In the genomic region with DNA sequence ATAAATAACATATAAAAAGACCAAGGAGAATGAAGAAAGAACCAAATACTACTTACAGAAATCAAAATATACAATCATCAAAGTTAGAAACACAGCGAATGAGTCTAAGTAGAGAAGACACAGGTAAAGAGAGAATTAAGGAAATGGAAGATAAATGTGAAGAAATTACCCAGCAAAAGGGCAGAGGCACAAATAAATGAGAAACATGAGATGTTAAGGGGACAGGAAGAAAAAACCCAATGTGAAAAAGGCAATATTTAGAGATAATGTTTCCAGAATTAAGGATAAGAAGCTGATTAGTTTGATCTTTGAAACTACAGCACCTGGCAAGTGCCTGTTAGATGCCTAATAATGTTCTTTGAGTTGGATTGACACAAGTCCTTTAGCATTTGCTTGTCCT, we compare ENCODE assay signal across 19 cellular contexts. TPM values are rescaled to one million over a fixed set of nuclear protein-coding genes. Genes with fewer than 3 reads are reported as not detected.
DNase-seq lines count a peak whose midpoint lies in the region; ATAC-seq, FAIRE-seq and TF ChIP-seq lines count a peak whose summit lies in the region.
"Had no signal": no experiment of that assay in that cellular context is flagged by ENCODE, and none has a peak within 500 bp of the region (broad histone marks: within the 10 kb centered on the region; RNA-seq: fewer than 3 reads in every experiment).

No MANE protein-coding gene starts in this region.

- in situ Hi-C loops in HepG2 (cut with HindIII; ENCODE audit: extremely low pct_ligation_motif_present, low pct_unique_long_range_greater_than_20kb) = no loop called here
- in situ Hi-C loops in GM12878 (cut with MboI) = no loop called here

- DNase-seq in HepG2 (ENCODE audit: low spot score) (no peak), right lobe of liver (no peak), OCI-M1 (lab: John Stamatoyannopoulos, UW) (peak; percentile 12), GM12878 (ENCODE audit: low read depth, low spot score) (no peak), endothelial cell (ENCODE audit: low spot score) (no peak), NK-92 (lab: John Stamatoyannopoulos, UW; ENCODE audit: unreplicated experiment) (no peak), mucosa of gallbladder (ENCODE audit: low spot score) (no peak)
- DNase-seq: ACHN; BE2C; C1 segment of cervical spinal cord; CD4-positive, CD25-positive, alpha-beta regulatory T cell; CD8-positive, alpha-beta memory T cell; COR-L47; GDM1; GOT3; H9; KBM-7 had no signal

- no peaks in the 10 kb centered on the region for H3K4me1 ChIP-seq in HepG2 (ENCODE audit: insufficient read depth, low read length)
- H3K4me1 ChIP-seq in right lobe of liver = no peaks in the 10 kb centered on the region
- no peaks in the 10 kb centered on the region for H3K4me1 ChIP-seq in GM12878 (ENCODE audit: control insufficient read depth, insufficient read depth, low read length)
- H3K4me1 ChIP-seq: BE2C had no signal

- CTCF ChIA-PET in HepG2 (lab: Yijun Ruan, JAX; ENCODE audit: low intra/inter-chr PET ratio, low total read pairs) = no interaction called here
- CTCF ChIA-PET in GM12878 (lab: Yijun Ruan, JAX) = no interaction called here

- H3K4me2 ChIP-seq in HepG2 (ENCODE audit: low read depth, low read length) = no peak overlapping the region
- H3K4me2 ChIP-seq in GM12878 (ENCODE audit: control insufficient read depth, insufficient read depth) = no peak overlapping the region

- ATAC-seq in HepG2 (no peak), right lobe of liver (no peak), GM12878 (no peak), GM18909 (IDR thresholded peaks at IDR 0.05; ENCODE audit: poor library complexity, unreplicated experiment) (no peak)

- no peaks in the 10 kb centered on the region for H3K36me3 ChIP-seq in HepG2 (replicated peaks in 1 of 2; ENCODE audit: control insufficient read depth in 1 of 2, insufficient read depth in 2 of 2, low read length in 2 of 2)
- no peaks in the 10 kb centered on the region for H3K36me3 ChIP-seq in right lobe of liver
- H3K36me3 ChIP-seq in GM12878 (ENCODE audit: control insufficient read depth in 2 of 2, insufficient read depth in 2 of 2, low read length in 1 of 2) = no peaks in the 10 kb centered on the region
- H3K36me3 ChIP-seq: BE2C had no signal

- no peak for FAIRE-seq in HepG2 (lab: Jason Lieb, UNC)
- no peak for FAIRE-seq in GM12878 (lab: Jason Lieb, UNC)
- FAIRE-seq: D721Med had no signal

- RAD21 ChIA-PET in GM12878 (lab: Charles Lee; ENCODE audit: unreplicated experiment) = no interaction called here

- H3K9me3 ChIP-seq in HepG2 (ENCODE audit: low read length) (peaks cover 13% of the 10 kb centered on the region), right lobe of liver (peaks cover 0 to 3% (median 0%) of the 10 kb centered on the region in 4 donors), GM12878 (replicated peaks; ENCODE audit: control insufficient read depth, insufficient read depth, low read length) (no peaks in the 10 kb centered on the region; the same call in 2 of the 3 replicates)
- H3K9me3 ChIP-seq: BE2C had no signal

- POLR2A ChIA-PET in HepG2 (lab: Yijun Ruan, JAX) = no interaction called here
- POLR2A ChIA-PET in GM12878 (lab: Charles Lee) = no interaction called here

- peaks cover 13% of the 10 kb centered on the region for H3K9me3 Mint-ChIP-seq in endothelial cell (ENCODE audit: unreplicated experiment)

- H4K20me1 ChIP-seq in HepG2 (ENCODE audit: insufficient read depth, low read length) (no peaks in the 10 kb centered on the region), GM12878 (ENCODE audit: control insufficient read depth, insufficient read depth) (no peaks in the 10 kb centered on the region)

- H3K79me2 ChIP-seq in HepG2 (ENCODE audit: insufficient read depth, low read length) = no peaks in the 10 kb centered on the region
- H3K79me2 ChIP-seq in GM12878 (ENCODE audit: control insufficient read depth, insufficient read depth, low read length) = no peaks in the 10 kb centered on the region

- intact Hi-C loops in HepG2 (cut with micrococcal nuclease; ENCODE audit: unreplicated experiment) = no loop called here
- intact Hi-C loops in right lobe of liver (cut with DNase I) = no loop called here
- intact Hi-C loops in GM12878 (cut with micrococcal nuclease; ENCODE audit: unreplicated experiment) = no loop called here

- H3K36me3 Mint-ChIP-seq in endothelial cell (ENCODE audit: low read depth, unreplicated experiment) = peaks cover 38% of the 10 kb centered on the region

- H3K9ac ChIP-seq in HepG2 (ENCODE audit: insufficient read depth, low read depth, low read length) (no peak overlapping the region), GM12878 (ENCODE audit: control insufficient read depth, insufficient read depth, low read length) (no peak overlapping the region)

- TF ChIP-seq CTCF in HepG2 (CRISPR knock-in tag; IDR thresholded peaks at IDR 0.05) = no peak
- TF ChIP-seq CTCF in right lobe of liver (IDR thresholded peaks at IDR 0.05) = no peak
- TF ChIP-seq CTCF in GM12878 (IDR thresholded peaks at IDR 0.05 in 2 of 3, conservative IDR thresholded peaks at IDR 0.05 in 1 of 3; ENCODE audit: control insufficient read depth in 2 of 3, extremely low read depth in 1 of 3, insufficient read depth in 1 of 3, low read depth in 3 of 3, low read length in 3 of 3) = no peak
- no peak for TF ChIP-seq CTCF in endothelial cell (IDR thresholded peaks at IDR 0.05; ENCODE audit: unreplicated experiment)

- SMC1A ChIA-PET in GM12878 (lab: Charles Lee; ENCODE audit: uncharacterized antibody, unreplicated experiment) = no interaction called here

- H3K4me1 Mint-ChIP-seq in endothelial cell (ENCODE audit: unreplicated experiment) = peaks cover 2% of the 10 kb centered on the region
- H3K4me1 Mint-ChIP-seq: CD8-positive, alpha-beta memory T cell; H9 had no signal

- no peak overlapping the region for H2AFZ ChIP-seq in HepG2 (ENCODE audit: low read length)
- H2AFZ ChIP-seq in GM12878 (ENCODE audit: control insufficient read depth, low read depth, low read length) = no peak overlapping the region

- peaks cover 1% of the 10 kb centered on the region for H3K27me3 Mint-ChIP-seq in endothelial cell (ENCODE audit: unreplicated experiment)
- H3K27me3 Mint-ChIP-seq: CD4-positive, CD25-positive, alpha-beta regulatory T cell; CD8-positive, alpha-beta memory T cell had no signal

- BruUV-seq in HepG2 (replicated peaks; lab: Mats Ljungman, UMichigan) (no TSS peak), GM12878 (replicated peaks; lab: Mats Ljungman, UMichigan) (no TSS peak)

- H3K4me3 Mint-ChIP-seq in endothelial cell (ENCODE audit: unreplicated experiment) = no peak overlapping the region
- H3K4me3 Mint-ChIP-seq: CD4-positive, CD25-positive, alpha-beta regulatory T cell; CD8-positive, alpha-beta memory T cell; H9 had no signal

- 95% methylated on average over 1 of the region's 1 CpG for WGBS in HepG2 (ENCODE audit: low lambda C conversion rate)
- 100% methylated on average over 1 of the region's 1 CpG for WGBS in right lobe of liver (ENCODE audit: insufficient coverage, low coverage, low lambda C conversion rate, missing lambda C conversion rate)
- WGBS in GM12878 (ENCODE audit: insufficient coverage, insufficient replicate concordance, low lambda C conversion rate, missing lambda C conversion rate) = 95% methylated on average over 1 of the region's 1 CpG

- H3K27me3 ChIP-seq in HepG2 (ENCODE audit: control insufficient read depth in 1 of 2, insufficient read depth in 2 of 2, low read length in 2 of 2) (no peaks in the 10 kb centered on the region), right lobe of liver (no peaks in the 10 kb centered on the region), GM12878 (replicated peaks in 1 of 2; ENCODE audit: control insufficient read depth in 2 of 2, insufficient read depth in 2 of 2, low read length in 1 of 2) (no peaks in the 10 kb centered on the region)
- H3K27me3 ChIP-seq: BE2C had no signal

- H3K27ac ChIP-seq in HepG2 (ENCODE audit: extremely low read length, insufficient read depth, low read length) (no peak overlapping the region), right lobe of liver (no peak overlapping the region), GM12878 (ENCODE audit: control insufficient read depth, insufficient read depth) (no peak overlapping the region)

- TF ChIP-seq RAD21 in HepG2 (CRISPR knock-in tag; IDR thresholded peaks at IDR 0.05) (no peak), GM12878 (IDR thresholded peaks at IDR 0.05; ENCODE audit: insufficient read depth, low read depth, low read length) (no peak)

- TF ChIP-seq EP300 in HepG2 (IDR thresholded peaks at IDR 0.05; ENCODE audit: low read depth in 2 of 2, low read length in 2 of 2) (no peak), HepG2 (CRISPR knock-in tag; IDR thresholded peaks at IDR 0.05; ENCODE audit: borderline replicate concordance) (no peak), GM12878 (IDR thresholded peaks at IDR 0.05; ENCODE audit: borderline replicate concordance in 1 of 2, control insufficient read depth in 1 of 2, low read depth in 2 of 2, low read length in 2 of 2) (no peak)

- H3K4me3 ChIP-seq in HepG2 (replicated peaks in 1 of 3; ENCODE audit: insufficient read depth in 1 of 3, low read depth in 2 of 3, low read length in 3 of 3) (no peak overlapping the region), right lobe of liver (no peak overlapping the region), GM12878 (no peak overlapping the region)

- peak overlapping the region; percentile 45 for H3K27ac Mint-ChIP-seq in endothelial cell (ENCODE audit: unreplicated experiment)
- H3K27ac Mint-ChIP-seq: CD4-positive, CD25-positive, alpha-beta regulatory T cell; H9 had no signal

- TF ChIP-seq POLR2A in HepG2 (IDR thresholded peaks at IDR 0.05; ENCODE audit: insufficient read depth in 1 of 2, low read depth in 2 of 2, low read length in 2 of 2) (no peak), right lobe of liver (IDR thresholded peaks at IDR 0.05) (no peak), GM12878 (IDR thresholded peaks at IDR 0.05; ENCODE audit: low read depth, low read length) (no peak)

RNA-seq across cellular contexts. Expression of a gene that starts 40.9 kb away (rescaled TPM):
- 1.2 and 2.6 TPM in 2 replicates for total RNA-seq in HepG2 (2016; rRNA removed; fragmentation: Illumina TruSeq; extraction: Trizol)
- 0.30 and 0.35 TPM in 2 replicates for total RNA-seq in HepG2 (2016; cell fraction: cytosol; rRNA removed; fragmentation: Illumina TruSeq; extraction: Trizol; ENCODE audit: low read depth)
- 1.3 and 2.6 TPM in 2 replicates for total RNA-seq in HepG2 (2016; cell fraction: insoluble cytoplasmic fraction; rRNA removed; fragmentation: Illumina TruSeq; extraction: Trizol)
- 0.96 and 1.2 TPM in 2 replicates for total RNA-seq in HepG2 (2016; cell fraction: membrane; rRNA removed; fragmentation: Illumina TruSeq; extraction: Trizol)
- 7.9 and 8.7 TPM in 2 replicates for total RNA-seq in HepG2 (2016; cell fraction: nucleus; rRNA removed; fragmentation: Illumina TruSeq; extraction: Trizol)
- 12.5 and 14.9 TPM in 2 replicates for polyA plus RNA-seq in HepG2 (2011; rRNA removed)
- 14.0 and 14.8 TPM in 2 replicates for polyA plus RNA-seq in HepG2 (2011; cell fraction: cytosol; rRNA removed)
- polyA plus RNA-seq in HepG2 (2011; cell fraction: nucleus; rRNA removed) = 39.7 and 43.2 TPM in 2 replicates
- 12.9 and 24.7 TPM in 2 replicates for polyA plus RNA-seq in HepG2 (2012)
- polyA plus RNA-seq in HepG2 (2016; cell fraction: cytosol; fragmentation: Illumina TruSeq; extraction: Trizol; ENCODE audit: low read depth) = 0.79 and 0.81 TPM in 2 replicates
- 2.6 and 3.5 TPM in 2 replicates for polyA plus RNA-seq in HepG2 (2016; cell fraction: insoluble cytoplasmic fraction; fragmentation: Illumina TruSeq; extraction: Trizol; ENCODE audit: low read depth)
- 1.3 and 2.1 TPM in 2 replicates for polyA plus RNA-seq in HepG2 (2016; cell fraction: membrane; fragmentation: Illumina TruSeq; extraction: Trizol; ENCODE audit: low read depth)
- 35.0 and 36.4 TPM in 2 replicates for polyA plus RNA-seq in HepG2 (2016; cell fraction: nucleus; fragmentation: Illumina TruSeq; extraction: Trizol; ENCODE audit: insufficient read depth, low read depth)
- polyA minus RNA-seq in HepG2 (2011; rRNA and poly(A)+ RNA removed; ENCODE audit: low replicate concordance) = 6.4 and 13.6 TPM in 2 replicates
- polyA minus RNA-seq in HepG2 (2011; cell fraction: cytosol; rRNA and poly(A)+ RNA removed) = 13.9 and 16.1 TPM in 2 replicates
- polyA minus RNA-seq in HepG2 (2011; cell fraction: nucleus; rRNA and poly(A)+ RNA removed) = 23.2 TPM in 2 replicates
- 10 to 100 TPM in 5 of 6 experiments, 1 to 10 TPM in 1; 6.7 to 62.4 (median 47.8) TPM for total RNA-seq in right lobe of liver
- total RNA-seq in GM12878 (2013; cell fraction: nucleolus; rRNA removed) = not detected in 2 replicates
- not detected in 2 replicates for total RNA-seq in GM12878 (2014; rRNA removed)
- not detected in 2 replicates for total RNA-seq in GM12878 (2014; rRNA removed; fragmentation: Illumina TruSeq; extraction: Trizol)
- total RNA-seq in GM12878 (2021) = 0.40 and 0.49 TPM in 2 replicates
- polyA plus RNA-seq in GM12878 (2011; ENCODE audit: low read depth) = 0.13 TPM
- polyA plus RNA-seq in GM12878 (2011; rRNA removed) = not detected in 2 replicates
- not detected in 2 replicates for polyA plus RNA-seq in GM12878 (2011; cell fraction: cytosol; rRNA removed)
- polyA plus RNA-seq in GM12878 (2011; cell fraction: nucleus; rRNA removed) = not detected in 2 replicates
- polyA plus RNA-seq in GM12878 (2012) = 0.08 TPM in 2 replicates
- polyA plus RNA-seq in GM12878 (2014; fragmentation: Illumina TruSeq; extraction: Trizol) = not detected in 2 replicates
- not detected for polyA plus RNA-seq in GM12878 (2014; fragmentation: Nextera tagmentation; extraction: Ambion mirVana)
- not detected in 2 replicates for polyA plus RNA-seq in GM12878 (2014; rRNA removed)
- polyA plus RNA-seq in GM12878 (2016; fragmentation: Nextera tagmentation; extraction: Ambion mirVana) = under 1 TPM; 0.19 to 0.20 TPM
- not detected in 2 replicates for polyA minus RNA-seq in GM12878 (2011; rRNA and poly(A)+ RNA removed)
- not detected in 2 replicates for polyA minus RNA-seq in GM12878 (2011; cell fraction: cytosol; rRNA and poly(A)+ RNA removed)
- polyA minus RNA-seq in GM12878 (2011; cell fraction: nucleus; rRNA and poly(A)+ RNA removed) = not detected in 2 replicates
- total RNA-seq in endothelial cell (ENCODE audit: unreplicated experiment) = 21.0 TPM
- 369 TPM for total RNA-seq in mucosa of gallbladder
- total RNA-seq: CD4-positive, CD25-positive, alpha-beta regulatory T cell had no signal
- polyA plus RNA-seq: CD4-positive, CD25-positive, alpha-beta regulatory T cell; CD8-positive, alpha-beta memory T cell had no signal
